In genomic region chr12:121600702-121601336, GRCh38 we compare ENCODE assay signal across 18 cellular contexts.
"Had no signal": no experiment of that assay in that cellular context is flagged by ENCODE, and none has a peak within 500 bp of the region (broad histone marks: within the 10 kb centered on the region; RNA-seq: fewer than 3 reads in every experiment).

No MANE protein-coding gene starts in this region.

- H3K9ac ChIP-seq: parathyroid adenoma had no signal

- H3K9me3 ChIP-seq: left ventricle myocardium inferior, sigmoid colon, tibial nerve, uterus had no signal

- H3K27ac ChIP-seq: coronary artery, left ventricle myocardium inferior, parathyroid adenoma, sigmoid colon, tibial nerve, uterus had no signal

- DNase-seq: activated B cell treated with CpG ODN at 0.5 μM for 24 hours; activated CD4-positive, alpha-beta T cell treated with anti-CD3 and anti-CD28 coated beads for 48 hours; activated CD8-positive, alpha-beta T cell treated with anti-CD3 and anti-CD28 coated beads for 36 hours; activated naive CD4-positive, alpha-beta T cell treated with anti-CD3 and anti-CD28 coated beads for 36 hours; activated T-cell treated with anti-CD3 and anti-CD28 coated beads, Interleukin-2, amount 50 U/mL, for 24 hours; erythroblast; foreskin melanocyte; glutamatergic neuron; left ventricle myocardium inferior; naive thymus-derived CD8-positive, alpha-beta T cell; sigmoid colon; stimulated activated CD4-positive, alpha-beta T cell treated with anti-CD3 and anti-CD28 coated beads, Interleukin-2, amount 100 ng/mL, for 24 hours; stimulated activated naive CD4-positive, alpha-beta T cell treated with Interleukin-2 at 50 U/mL for 16 hours; substantia nigra; uterus had no signal

- H3K4me1 ChIP-seq: left ventricle myocardium inferior, parathyroid adenoma, sigmoid colon, tibial nerve, uterus had no signal

- H3K36me3 ChIP-seq: left ventricle myocardium inferior, sigmoid colon, tibial nerve, uterus had no signal

- H3K4me3 ChIP-seq: coronary artery, left ventricle myocardium inferior, sigmoid colon, tibial nerve, uterus had no signal

- H3K27me3 ChIP-seq: sigmoid colon, tibial nerve, uterus had no signal

- H2AFZ ChIP-seq: parathyroid adenoma had no signal
